In genomic region chr6:160265869-160266476, GRCh38 we compare ENCODE assay signal across 13 cellular contexts. TPM values are rescaled to one million over a fixed set of nuclear protein-coding genes. Genes with fewer than 3 reads are reported as not detected.
A peak's percentile ranks its signal among the peaks of the same experiment; 100 is the strongest.
DNase-seq lines count a peak whose midpoint lies in the region; ATAC-seq and TF ChIP-seq lines count a peak whose summit lies in the region.
"Had no signal": no experiment of that assay in that cellular context is flagged by ENCODE, and none has a peak within 500 bp of the region (broad histone marks: within the 10 kb centered on the region; RNA-seq: fewer than 3 reads in every experiment).

No MANE protein-coding gene starts in this region.

- H3K36me3 Mint-ChIP-seq in CD4-positive, CD25-positive, alpha-beta regulatory T cell: no peaks in the 10 kb centered on the region

- peak overlapping the region; percentile 6 for H3K4me3 ChIP-seq in CD4-positive, CD25-positive, alpha-beta regulatory T cell (ENCODE audit: low read depth, low read length)
- no peak overlapping the region for H3K4me3 ChIP-seq in upper lobe of left lung
- H3K4me3 ChIP-seq: gastroesophageal sphincter had no signal

- WGBS in upper lobe of left lung, 2 donors: 71 to 83% methylated on average over 6 of the region's 6 CpGs

- no peaks in the 10 kb centered on the region for H3K9me3 ChIP-seq in CD4-positive, CD25-positive, alpha-beta regulatory T cell (ENCODE audit: control insufficient read depth in 2 of 2, low read length in 2 of 2)
- no peaks in the 10 kb centered on the region for H3K9me3 ChIP-seq in upper lobe of left lung
- H3K9me3 ChIP-seq: gastroesophageal sphincter had no signal

- no peak for TF ChIP-seq EP300 in upper lobe of left lung (IDR thresholded peaks at IDR 0.05)

- H3K4me1 Mint-ChIP-seq in CD4-positive, CD25-positive, alpha-beta regulatory T cell: peaks cover 0 to 9% (median 4%) of the 10 kb centered on the region in 4 donors

- TF ChIP-seq POLR2A in upper lobe of left lung (IDR thresholded peaks at IDR 0.05): no peak

- peak overlapping the region in 2 of 3 donors; percentile 9 to 22 for H3K27ac Mint-ChIP-seq in CD4-positive, CD25-positive, alpha-beta regulatory T cell

- H3K9me3 Mint-ChIP-seq in CD4-positive, CD25-positive, alpha-beta regulatory T cell: no peaks in the 10 kb centered on the region

- H3K27me3 Mint-ChIP-seq in CD4-positive, CD25-positive, alpha-beta regulatory T cell: peaks cover 5% of the 10 kb centered on the region

- H3K4me3 Mint-ChIP-seq in CD4-positive, CD25-positive, alpha-beta regulatory T cell: peak overlapping the region in 1 of 4 donors; percentile 4

- H3K4me1 ChIP-seq in CD4-positive, CD25-positive, alpha-beta regulatory T cell (ENCODE audit: control insufficient read depth, insufficient read depth, low read length, poor library complexity, severe bottlenecking): no peaks in the 10 kb centered on the region
- H3K4me1 ChIP-seq in upper lobe of left lung: no peaks in the 10 kb centered on the region
- H3K4me1 ChIP-seq: gastroesophageal sphincter had no signal

- no peaks in the 10 kb centered on the region for H3K36me3 ChIP-seq in CD4-positive, CD25-positive, alpha-beta regulatory T cell (ENCODE audit: control insufficient read depth, insufficient read depth, low read length)
- H3K36me3 ChIP-seq in upper lobe of left lung: no peaks in the 10 kb centered on the region
- H3K36me3 ChIP-seq: gastroesophageal sphincter, WERI-Rb-1 had no signal

- no peak overlapping the region for H3K27ac ChIP-seq in CD4-positive, CD25-positive, alpha-beta regulatory T cell (ENCODE audit: insufficient read depth, low read length, poor library complexity, severe bottlenecking)
- no peak overlapping the region for H3K27ac ChIP-seq in upper lobe of left lung
- H3K27ac ChIP-seq: gastroesophageal sphincter, WERI-Rb-1 had no signal

- TF ChIP-seq CTCF in upper lobe of left lung (IDR thresholded peaks at IDR 0.05): no peak

- H3K27me3 ChIP-seq in CD4-positive, CD25-positive, alpha-beta regulatory T cell (ENCODE audit: control insufficient read depth, insufficient read depth, low read length): no peaks in the 10 kb centered on the region
- no peaks in the 10 kb centered on the region for H3K27me3 ChIP-seq in upper lobe of left lung
- H3K27me3 ChIP-seq: gastroesophageal sphincter had no signal

- DNase-seq in CD4-positive, CD25-positive, alpha-beta regulatory T cell: no peak
- DNase-seq in NCI-H226 (no peak), NCI-H526 (lab: John Stamatoyannopoulos, UW) (no peak), upper lobe of left lung (no peak)
- no peak for DNase-seq in stimulated activated CD4-positive, alpha-beta T cell treated with anti-CD3 and anti-CD28 coated beads, Interleukin-4, amount 100 ng/mL, for 4 hours
- DNase-seq: activated effector memory CD4-positive, alpha-beta T cell treated with Interleukin-2 at 50 U/mL for 16 hours; NCI-H1048; retina; WERI-Rb-1 had no signal

- ATAC-seq in CD4-positive, CD25-positive, alpha-beta regulatory T cell (ENCODE audit: low read depth in 2 of 2): no peak
- ATAC-seq in GM19043 (IDR thresholded peaks at IDR 0.05; ENCODE audit: low read depth, unreplicated experiment) (peak; percentile 70), HG02763 (IDR thresholded peaks at IDR 0.05; ENCODE audit: unreplicated experiment) (peak; percentile 65), HG03558 (IDR thresholded peaks at IDR 0.05; ENCODE audit: extremely low read depth, unreplicated experiment) (peak; percentile 74), upper lobe of left lung (ENCODE audit: low FRiP score in 2 of 2) (no peak)
- ATAC-seq: gastroesophageal sphincter had no signal

RNA-seq across cellular contexts. Expression of gene SLC22A2, which starts 7.4 kb away (rescaled TPM):
- not detected for total RNA-seq in CD4-positive, CD25-positive, alpha-beta regulatory T cell
- polyA plus RNA-seq in CD4-positive, CD25-positive, alpha-beta regulatory T cell: not detected
- not detected for total RNA-seq in upper lobe of left lung

Comparison
In these comparisons a context has a peak if more than half of its experiments do, and no peak if none do; other contexts are left out.
1. ATAC-seq: peak in GM19043 (single experiment), HG02763 (single experiment) and HG03558 (single experiment); none in CD4-positive, CD25-positive, alpha-beta regulatory T cell (0 of 2) and upper lobe of left lung (0 of 2).